In genomic region chr5:90504743-90505142, GRCh38 we compare ENCODE assay signal across 23 cellular contexts. TPM values are rescaled to one million over a fixed set of nuclear protein-coding genes. Genes with fewer than 3 reads are reported as not detected.
"Had no signal": no experiment of that assay in that cellular context is flagged by ENCODE, and none has a peak within 500 bp of the region (broad histone marks: within the 10 kb centered on the region; RNA-seq: fewer than 3 reads in every experiment).

No MANE protein-coding gene starts in this region.

- H3K9me3 ChIP-seq: esophagus squamous epithelium, pancreas, suprapubic skin, thyroid gland, upper lobe of left lung, vagina had no signal

- DNase-seq: effector memory CD4-positive, alpha-beta T cell; esophagus squamous epithelium; foreskin fibroblast; immature natural killer cell; kidney; left colon; left ventricle myocardium superior; mesendoderm; naive B cell; occipital lobe; pancreas; right cardiac atrium; stimulated activated CD4-positive, alpha-beta T cell treated with anti-CD3 and anti-CD28 coated beads, Interleukin-4, amount 100 ng/mL, for 1 hour; stimulated activated CD8-positive, alpha-beta memory T cell treated with anti-CD3 and anti-CD28 coated beads, Interleukin-4, amount 100 ng/mL, for 48 hours; stimulated activated naive CD8-positive, alpha-beta T cell treated with anti-CD3 and anti-CD28 coated beads, Interleukin-15, Interleukin-2, amounts not matched to agents 100 U/mL and 50 U/mL, for 24 hours; thyroid gland; upper lobe of left lung had no signal

- H3K36me3 ChIP-seq: esophagus squamous epithelium, pancreas, suprapubic skin, thyroid gland, upper lobe of left lung, vagina had no signal

- H3K27me3 ChIP-seq: esophagus squamous epithelium, pancreas, suprapubic skin, thyroid gland, upper lobe of left lung, vagina had no signal

- H3K4me1 ChIP-seq: esophagus squamous epithelium, pancreas, suprapubic skin, thyroid gland, upper lobe of left lung, vagina had no signal

- H3K27ac ChIP-seq: esophagus squamous epithelium, pancreas, suprapubic skin, thyroid gland, upper lobe of left lung, vagina had no signal

- FAIRE-seq: endometrium, kidney, pancreas had no signal

- H3K4me2 ChIP-seq: smooth muscle cell had no signal

- ATAC-seq: left colon; left ventricle myocardium superior; pancreas; right cardiac atrium; stimulated activated effector memory CD8-positive, alpha-beta T cell treated with anti-CD3 and anti-CD28 coated beads, Interleukin-12 subunit alpha, Interleukin-12 subunit beta, amount 100 ng/mL, for 72 hours; stimulated activated naive CD8-positive, alpha-beta T cell treated with anti-CD3 and anti-CD28 coated beads, Interleukin-15, Interleukin-2, amounts not matched to agents 100 U/mL and 50 U/mL, for 24 hours had no signal

- H3K4me3 ChIP-seq: esophagus squamous epithelium, lung, pancreas, smooth muscle cell, suprapubic skin, thyroid gland, upper lobe of left lung, vagina had no signal

RNA-seq across cellular contexts. Expression of gene ADGRV1, which starts 53.9 kb away (rescaled TPM):
- total RNA-seq: left ventricle myocardium superior had no signal
